ENCODE assay signal across 8 cellular contexts in genomic region chr1:3900150-3900968, GRCh38. TPM values are rescaled to one million over a fixed set of nuclear protein-coding genes. Genes with fewer than 3 reads are reported as not detected.
DNase-seq lines count a peak whose midpoint lies in the region; ATAC-seq and TF ChIP-seq lines count a peak whose summit lies in the region.

C1orf174 (minus strand) TSS chr1:3900272; CDS start chr1:3900186, 86 bp downstream.

- H3K9me3 ChIP-seq in colonic mucosa: no peaks in the 10 kb centered on the region

- H3K27ac Mint-ChIP-seq in activated CD4-positive, alpha-beta T cell treated with anti-CD3 and anti-CD28 coated beads, Interleukin-2, amount 10 ng/mL, durations not matched to agents 24 days and 14 days: peak within 1 kb of the TSS; percentile 96

- H3K27me3 ChIP-seq in colonic mucosa (no peaks in the 10 kb centered on the region), layer of hippocampus (ENCODE audit: control insufficient read depth, insufficient read depth, low read length) (no peaks in the 10 kb centered on the region)

- peak within 1 kb of the TSS; percentile 90 for H3K4me3 ChIP-seq in colonic mucosa

- TF ChIP-seq CTCF in colonic mucosa (IDR thresholded peaks at IDR 0.05): no peak

- peak within 1 kb of the TSS; percentile 97 for H3K27ac ChIP-seq in colonic mucosa
- H3K27ac ChIP-seq in layer of hippocampus (ENCODE audit: low read depth, low read length): peak within 1 kb of the TSS; percentile 99

- H3K36me3 Mint-ChIP-seq in activated CD4-positive, alpha-beta T cell treated with anti-CD3 and anti-CD28 coated beads, Interleukin-2, amount 10 ng/mL, durations not matched to agents 24 days and 14 days (ENCODE audit: low read depth): peaks cover 24% of the 10 kb centered on the region

- H3K4me1 Mint-ChIP-seq in activated CD4-positive, alpha-beta T cell treated with anti-CD3 and anti-CD28 coated beads, Interleukin-2, amount 10 ng/mL, durations not matched to agents 24 days and 14 days: peaks cover 42% of the 10 kb centered on the region

- no peaks in the 10 kb centered on the region for H3K36me3 ChIP-seq in colonic mucosa

- H3K4me1 ChIP-seq in colonic mucosa: no peaks in the 10 kb centered on the region

- TF ChIP-seq POLR2A in GM19193 (IDR thresholded peaks at IDR 0.05; ENCODE audit: extremely low read depth, insufficient read depth, insufficient read length): peak; percentile 72

- peaks cover 4% of the 10 kb centered on the region for H3K9me3 Mint-ChIP-seq in activated CD4-positive, alpha-beta T cell treated with anti-CD3 and anti-CD28 coated beads, Interleukin-2, amount 10 ng/mL, durations not matched to agents 24 days and 14 days

- DNase-seq in AML-193 (lab: John Stamatoyannopoulos, UW): peak; percentile 96 to 98
- peak; percentile 99 for DNase-seq in NCI-H526 treated with DMSO at 0.1 percent for 48 hours (lab: John Stamatoyannopoulos, UW)
- DNase-seq in activated CD4-positive, alpha-beta T cell treated with anti-CD3 and anti-CD28 coated beads, Interleukin-2, amount 10 ng/mL, durations not matched to agents 24 days and 14 days: peak; percentile 98
- peak; percentile 89 for DNase-seq in colonic mucosa
- peak; percentile 84 to 90 for DNase-seq in stimulated activated CD4-positive, alpha-beta T cell treated with anti-CD3 and anti-CD28 coated beads, Interleukin-1b, Interleukin-23, amount 100 ng/mL, for 4 hours (ENCODE audit: low read depth in 2 of 2)

- intact Hi-C loops in activated CD4-positive, alpha-beta T cell treated with anti-CD3 and anti-CD28 coated beads, Interleukin-2, amount 10 ng/mL, durations not matched to agents 24 days and 14 days (cut with micrococcal nuclease): loop anchor here (1.0 kb wide), 3 partner anchors 43 to 128 kb away; partner anchors contain the start of genes CEP104, DFFB, LRRC47 and SMIM1
- intact Hi-C loops in colonic mucosa (cut with DNase I): no loop called here

- H3K4me3 Mint-ChIP-seq in activated CD4-positive, alpha-beta T cell treated with anti-CD3 and anti-CD28 coated beads, Interleukin-2, amount 10 ng/mL, durations not matched to agents 24 days and 14 days: peak within 1 kb of the TSS; percentile 97

- ATAC-seq in HG03439 (IDR thresholded peaks at IDR 0.05; ENCODE audit: unreplicated experiment): peak; percentile 66

- peak within 1 kb of the TSS; percentile 89 to 91 for H3K9ac ChIP-seq in colonic mucosa (ENCODE audit: low read depth in 2 of 2, low read length in 2 of 2)

- no peaks in the 10 kb centered on the region for H3K27me3 Mint-ChIP-seq in activated CD4-positive, alpha-beta T cell treated with anti-CD3 and anti-CD28 coated beads, Interleukin-2, amount 10 ng/mL, durations not matched to agents 24 days and 14 days

RNA-seq across cellular contexts. Expression of gene C1orf174, which starts in this region (rescaled TPM):
- 50.5 and 51.5 TPM in 2 replicates for total RNA-seq in activated CD4-positive, alpha-beta T cell treated with anti-CD3 and anti-CD28 coated beads, Interleukin-2, amount 10 ng/mL, durations not matched to agents 24 days and 14 days
- 10 to 100 TPM; 19.4 to 32.8 TPM for total RNA-seq in colonic mucosa

Comparison
In these comparisons a context has a peak if more than half of its experiments do, and no peak if none do; other contexts are left out.
1. Peak in every context shown above with its lines: DNase-seq, ATAC-seq, H3K4me3 ChIP-seq and H3K27ac ChIP-seq.